ENCODE assay signal across 8 cellular contexts in the genomic region with DNA sequence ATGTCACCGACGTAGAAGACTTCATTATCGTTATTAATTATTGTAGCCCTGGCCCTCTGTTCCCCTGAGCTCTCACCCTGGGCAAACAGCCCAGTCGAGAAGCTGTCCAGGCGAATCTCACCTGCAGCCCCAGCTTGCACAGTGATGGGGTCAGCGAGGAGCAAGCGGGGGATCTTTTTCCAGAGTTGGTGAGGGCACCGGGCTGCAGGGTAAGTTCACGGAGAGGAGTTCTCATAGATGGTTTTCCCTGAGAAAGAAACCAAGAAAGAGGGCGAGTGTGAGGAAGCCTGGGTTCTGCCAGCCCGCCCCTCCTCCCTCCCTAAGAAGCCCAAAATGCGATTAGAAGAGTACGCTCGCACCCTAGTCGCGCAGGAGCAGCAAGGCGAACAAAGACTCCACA. TPM values are rescaled to one million over a fixed set of nuclear protein-coding genes. Genes with fewer than 3 reads are reported as not detected.
A peak's percentile ranks its signal among the peaks of the same experiment; 100 is the strongest.
DNase-seq lines count a peak whose midpoint lies in the region; ATAC-seq and TF ChIP-seq lines count a peak whose summit lies in the region.

No MANE protein-coding gene starts in this region.

- peak overlapping the region; percentile 94 for H3K27ac Mint-ChIP-seq in activated naive CD4-positive, alpha-beta T cell treated with anti-CD3 and anti-CD28 coated beads for 36 hours

- H3K4me1 Mint-ChIP-seq in activated naive CD4-positive, alpha-beta T cell treated with anti-CD3 and anti-CD28 coated beads for 36 hours (ENCODE audit: low read depth), result peaks cover 15% of the 10 kb centered on the region

- ATAC-seq in SK-N-SH treated with all-trans-retinoic acid at 6 μM for 48 hours, result peak; percentile 8
- no peak for ATAC-seq in GM21526 (IDR thresholded peaks at IDR 0.05; ENCODE audit: low FRiP score, unreplicated experiment)

- H3K4me1 ChIP-seq in iPS DF 6.9 (ENCODE audit: control insufficient read depth, insufficient read depth, low read length) (peaks cover 2% of the 10 kb centered on the region; the same call in 1 of the 2 replicates), stomach smooth muscle (ENCODE audit: control insufficient read depth, insufficient read depth, low read length) (peaks cover 19% of the 10 kb centered on the region)

- H3K9me3 Mint-ChIP-seq in activated naive CD4-positive, alpha-beta T cell treated with anti-CD3 and anti-CD28 coated beads for 36 hours, result no peaks in the 10 kb centered on the region

- no peak overlapping the region for H3K27ac ChIP-seq in iPS DF 6.9 (ENCODE audit: low read length)
- no peak overlapping the region for H3K27ac ChIP-seq in stomach smooth muscle (ENCODE audit: low read length)

- no peaks in the 10 kb centered on the region for H3K27me3 ChIP-seq in iPS DF 6.9 (ENCODE audit: control insufficient read depth, insufficient read depth, low read length)
- no peaks in the 10 kb centered on the region for H3K27me3 ChIP-seq in stomach smooth muscle (ENCODE audit: control insufficient read depth in 1 of 2, insufficient read depth in 2 of 2, low read length in 2 of 2)

- H3K36me3 ChIP-seq in iPS DF 6.9 (ENCODE audit: control insufficient read depth, insufficient read depth, low read length), result no peaks in the 10 kb centered on the region
- no peaks in the 10 kb centered on the region for H3K36me3 ChIP-seq in stomach smooth muscle (ENCODE audit: control insufficient read depth in 2 of 2, insufficient read depth in 2 of 2, low read length in 2 of 2)

- H3K4me3 Mint-ChIP-seq in activated naive CD4-positive, alpha-beta T cell treated with anti-CD3 and anti-CD28 coated beads for 36 hours, result peak overlapping the region; percentile 95

- intact Hi-C loops in activated naive CD4-positive, alpha-beta T cell treated with anti-CD3 and anti-CD28 coated beads for 36 hours (cut with micrococcal nuclease), result no loop called here

- H3K4me3 ChIP-seq in iPS DF 6.9 (ENCODE audit: low read length), result peak overlapping the region; percentile 82
- peak overlapping the region; percentile 90 to 93 for H3K4me3 ChIP-seq in stomach smooth muscle (ENCODE audit: low read length in 2 of 2)

- WGBS in iPS DF 6.9 (ENCODE audit: insufficient coverage, insufficient read length), result no CpG with 5 or more reads among the region's 17 CpGs

- peaks cover 19% of the 10 kb centered on the region for H3K36me3 Mint-ChIP-seq in activated naive CD4-positive, alpha-beta T cell treated with anti-CD3 and anti-CD28 coated beads for 36 hours (ENCODE audit: low read depth)

- H3K27me3 Mint-ChIP-seq in activated naive CD4-positive, alpha-beta T cell treated with anti-CD3 and anti-CD28 coated beads for 36 hours (ENCODE audit: low read depth), result no peaks in the 10 kb centered on the region

- no peaks in the 10 kb centered on the region for H3K9me3 ChIP-seq in iPS DF 6.9 (ENCODE audit: control insufficient read depth, insufficient read depth, low read length)
- no peaks in the 10 kb centered on the region for H3K9me3 ChIP-seq in stomach smooth muscle (ENCODE audit: control insufficient read depth in 2 of 2, low read length in 2 of 2)

- CTCF ChIA-PET in activated naive CD4-positive, alpha-beta T cell treated with anti-CD3 and anti-CD28 coated beads for 36 hours (lab: Charles Lee), result interaction anchor here (0.6 to 1.5 kb wide), 2 partner anchors 14 to 188 kb away, joined by 3 to 4 read pairs; no protein-coding TSS in a partner anchor

- DNase-seq in activated naive CD4-positive, alpha-beta T cell treated with anti-CD3 and anti-CD28 coated beads for 36 hours, result no peak
- no peak for DNase-seq in activated naive CD4-positive, alpha-beta T cell treated with anti-CD3 and anti-CD28 coated beads, Interleukin-2, amount 50 U/mL, for 16 hours
- DNase-seq in iPS DF 6.9 (ENCODE audit: low read depth, low spot score), result no peak
- DNase-seq in NCI-H2029 (lab: John Stamatoyannopoulos, UW), result no peak
- DNase-seq in NK-92 (lab: John Stamatoyannopoulos, UW; ENCODE audit: unreplicated experiment), result no peak

- H3K9ac ChIP-seq in stomach smooth muscle (ENCODE audit: low read length in 2 of 2), result peak overlapping the region; percentile 51 to 66

TF ChIP-seq in SK-N-SH treated with all-trans-retinoic acid at 6 μM for 48 hours, 23 proteins besides CTCF, POLR2A, EP300 and RAD21 (continues in another document):
- TF ChIP-seq, protein P1, sequence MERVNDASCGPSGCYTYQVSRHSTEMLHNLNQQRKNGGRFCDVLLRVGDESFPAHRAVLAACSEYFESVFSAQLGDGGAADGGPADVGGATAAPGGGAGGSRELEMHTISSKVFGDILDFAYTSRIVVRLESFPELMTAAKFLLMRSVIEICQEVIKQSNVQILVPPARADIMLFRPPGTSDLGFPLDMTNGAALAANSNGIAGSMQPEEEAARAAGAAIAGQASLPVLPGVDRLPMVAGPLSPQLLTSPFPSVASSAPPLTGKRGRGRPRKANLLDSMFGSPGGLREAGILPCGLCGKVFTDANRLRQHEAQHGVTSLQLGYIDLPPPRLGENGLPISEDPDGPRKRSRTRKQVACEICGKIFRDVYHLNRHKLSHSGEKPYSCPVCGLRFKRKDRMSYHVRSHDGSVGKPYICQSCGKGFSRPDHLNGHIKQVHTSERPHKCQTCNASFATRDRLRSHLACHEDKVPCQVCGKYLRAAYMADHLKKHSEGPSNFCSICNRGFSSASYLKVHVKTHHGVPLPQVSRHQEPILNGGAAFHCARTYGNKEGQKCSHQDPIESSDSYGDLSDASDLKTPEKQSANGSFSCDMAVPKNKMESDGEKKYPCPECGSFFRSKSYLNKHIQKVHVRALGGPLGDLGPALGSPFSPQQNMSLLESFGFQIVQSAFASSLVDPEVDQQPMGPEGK (CRISPR knock-in tag; IDR thresholded peaks at IDR 0.05; ENCODE audit: borderline replicate concordance), result no peak
- TF ChIP-seq ZFP3 (CRISPR knock-in tag; IDR thresholded peaks at IDR 0.05) (no peak), SNAI2 (CRISPR knock-in tag; IDR thresholded peaks at IDR 0.05) (no peak), OSR1 (CRISPR knock-in tag; IDR thresholded peaks at IDR 0.05) (no peak), ZNF8 (CRISPR knock-in tag; IDR thresholded peaks at IDR 0.05) (no peak), TOX (CRISPR knock-in tag; IDR thresholded peaks at IDR 0.05; ENCODE audit: borderline replicate concordance) (no peak), ZNF565 (CRISPR knock-in tag; conservative IDR thresholded peaks at IDR 0.05; ENCODE audit: low read depth) (no peak), TCF4 (CRISPR knock-in tag; IDR thresholded peaks at IDR 0.05; ENCODE audit: borderline replicate concordance) (no peak), ESRRG (CRISPR knock-in tag; IDR thresholded peaks at IDR 0.05) (no peak), CSDC2 (CRISPR knock-in tag; IDR thresholded peaks at IDR 0.05) (no peak), ZNF70 (CRISPR knock-in tag; IDR thresholded peaks at IDR 0.05) (no peak), RARB (CRISPR knock-in tag; IDR thresholded peaks at IDR 0.05) (no peak), ZC3H10 (CRISPR knock-in tag; IDR thresholded peaks at IDR 0.05) (no peak), ZFP30 (CRISPR knock-in tag; IDR thresholded peaks at IDR 0.05) (no peak)
- TF ChIP-seq, protein P2, sequence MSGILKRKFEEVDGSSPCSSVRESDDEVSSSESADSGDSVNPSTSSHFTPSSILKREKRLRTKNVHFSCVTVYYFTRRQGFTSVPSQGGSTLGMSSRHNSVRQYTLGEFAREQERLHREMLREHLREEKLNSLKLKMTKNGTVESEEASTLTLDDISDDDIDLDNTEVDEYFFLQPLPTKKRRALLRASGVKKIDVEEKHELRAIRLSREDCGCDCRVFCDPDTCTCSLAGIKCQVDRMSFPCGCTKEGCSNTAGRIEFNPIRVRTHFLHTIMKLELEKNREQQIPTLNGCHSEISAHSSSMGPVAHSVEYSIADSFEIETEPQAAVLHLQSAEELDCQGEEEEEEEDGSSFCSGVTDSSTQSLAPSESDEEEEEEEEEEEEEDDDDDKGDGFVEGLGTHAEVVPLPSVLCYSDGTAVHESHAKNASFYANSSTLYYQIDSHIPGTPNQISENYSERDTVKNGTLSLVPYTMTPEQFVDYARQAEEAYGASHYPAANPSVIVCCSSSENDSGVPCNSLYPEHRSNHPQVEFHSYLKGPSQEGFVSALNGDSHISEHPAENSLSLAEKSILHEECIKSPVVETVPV (CRISPR knock-in tag; IDR thresholded peaks at IDR 0.05), result no peak
- TF ChIP-seq, protein P3, sequence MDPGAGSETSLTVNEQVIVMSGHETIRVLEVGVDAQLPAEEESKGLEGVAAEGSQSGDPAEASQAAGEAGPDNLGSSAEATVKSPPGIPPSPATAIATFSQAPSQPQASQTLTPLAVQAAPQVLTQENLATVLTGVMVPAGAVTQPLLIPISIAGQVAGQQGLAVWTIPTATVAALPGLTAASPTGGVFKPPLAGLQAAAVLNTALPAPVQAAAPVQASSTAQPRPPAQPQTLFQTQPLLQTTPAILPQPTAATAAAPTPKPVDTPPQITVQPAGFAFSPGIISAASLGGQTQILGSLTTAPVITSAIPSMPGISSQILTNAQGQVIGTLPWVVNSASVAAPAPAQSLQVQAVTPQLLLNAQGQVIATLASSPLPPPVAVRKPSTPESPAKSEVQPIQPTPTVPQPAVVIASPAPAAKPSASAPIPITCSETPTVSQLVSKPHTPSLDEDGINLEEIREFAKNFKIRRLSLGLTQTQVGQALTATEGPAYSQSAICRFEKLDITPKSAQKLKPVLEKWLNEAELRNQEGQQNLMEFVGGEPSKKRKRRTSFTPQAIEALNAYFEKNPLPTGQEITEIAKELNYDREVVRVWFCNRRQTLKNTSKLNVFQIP (CRISPR knock-in tag; IDR thresholded peaks at IDR 0.05; ENCODE audit: borderline replicate concordance, low read depth), result no peak
- TF ChIP-seq, protein P4, sequence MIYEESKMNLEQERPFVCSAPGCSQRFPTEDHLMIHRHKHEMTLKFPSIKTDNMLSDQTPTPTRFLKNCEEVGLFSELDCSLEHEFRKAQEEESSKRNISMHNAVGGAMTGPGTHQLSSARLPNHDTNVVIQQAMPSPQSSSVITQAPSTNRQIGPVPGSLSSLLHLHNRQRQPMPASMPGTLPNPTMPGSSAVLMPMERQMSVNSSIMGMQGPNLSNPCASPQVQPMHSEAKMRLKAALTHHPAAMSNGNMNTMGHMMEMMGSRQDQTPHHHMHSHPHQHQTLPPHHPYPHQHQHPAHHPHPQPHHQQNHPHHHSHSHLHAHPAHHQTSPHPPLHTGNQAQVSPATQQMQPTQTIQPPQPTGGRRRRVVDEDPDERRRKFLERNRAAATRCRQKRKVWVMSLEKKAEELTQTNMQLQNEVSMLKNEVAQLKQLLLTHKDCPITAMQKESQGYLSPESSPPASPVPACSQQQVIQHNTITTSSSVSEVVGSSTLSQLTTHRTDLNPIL (CRISPR knock-in tag; IDR thresholded peaks at IDR 0.05; ENCODE audit: low read depth), result no peak

RNA-seq across cellular contexts. Expression of a gene that starts 0.4 kb away (rescaled TPM):
- 100 to 1,000 TPM; 210 to 216 TPM for total RNA-seq in activated naive CD4-positive, alpha-beta T cell treated with anti-CD3 and anti-CD28 coated beads for 36 hours

RNA-seq across cellular contexts. Expression of a gene that starts 15.6 kb away (rescaled TPM):
- 10 to 100 TPM; 15.6 TPM for total RNA-seq in activated naive CD4-positive, alpha-beta T cell treated with anti-CD3 and anti-CD28 coated beads for 36 hours

RNA-seq across cellular contexts. Expression of a gene that starts 21.7 kb away (rescaled TPM):
- total RNA-seq in activated naive CD4-positive, alpha-beta T cell treated with anti-CD3 and anti-CD28 coated beads for 36 hours, result 10 to 100 TPM; 65.6 to 66.2 TPM

RNA-seq across cellular contexts. Expression of a gene that starts 27.1 kb away (rescaled TPM):
- 10 to 100 TPM; 34.8 to 36.0 TPM for total RNA-seq in activated naive CD4-positive, alpha-beta T cell treated with anti-CD3 and anti-CD28 coated beads for 36 hours

RNA-seq across cellular contexts. Expression of a gene that starts 46.0 kb away (rescaled TPM):
- 10 to 100 TPM; 48.6 to 50.3 TPM for total RNA-seq in activated naive CD4-positive, alpha-beta T cell treated with anti-CD3 and anti-CD28 coated beads for 36 hours
